ENCODE assay signal across 8 cellular contexts in genomic region chr7:25098096-25099046, GRCh38. TPM values are rescaled to one million over a fixed set of nuclear protein-coding genes. Genes with fewer than 3 reads are reported as not detected.
DNase-seq lines count a peak whose midpoint lies in the region; ATAC-seq lines count a peak whose summit lies in the region.

No MANE protein-coding gene starts in this region.

- peaks cover 9% of the 10 kb centered on the region for H3K27me3 Mint-ChIP-seq in activated CD4-positive, alpha-beta T cell treated with anti-CD3 and anti-CD28 coated beads, Interleukin-2, amount 10 ng/mL, durations not matched to agents 7 days and 5 days

- DNase-seq in SIG-M5 treated with dmso at 0.1 percent for 504 hours (lab: John Stamatoyannopoulos, UW; ENCODE audit: unreplicated experiment) (peak; percentile 68), SIG-M5 (lab: John Stamatoyannopoulos, UW) (no peak), NCI-H510A treated with DMSO at 0.1 percent for 48 hours (lab: John Stamatoyannopoulos, UW) (peak; percentile 65), lung microvascular endothelial cell (ENCODE audit: low read depth in 2 of 2) (peak; percentile 77 to 85)
- DNase-seq in activated CD4-positive, alpha-beta T cell treated with anti-CD3 and anti-CD28 coated beads, Interleukin-2, amount 10 ng/mL, durations not matched to agents 7 days and 5 days, result peak; percentile 72
- peak; percentile 52 for DNase-seq in effector CD4-positive, alpha-beta T cell
- DNase-seq in stimulated activated CD8-positive, alpha-beta memory T cell treated with anti-CD3 and anti-CD28 coated beads, Interleukin-15, amount 100 ng/mL, for 48 hours (ENCODE audit: low read depth in 2 of 2), result peak; percentile 32

- CTCF ChIA-PET in activated CD4-positive, alpha-beta T cell treated with anti-CD3 and anti-CD28 coated beads, Interleukin-2, amount 10 ng/mL, durations not matched to agents 7 days and 5 days (lab: Charles Lee), result interaction anchor here (0.6 to 3.2 kb wide), 15 partner anchors 9 to 525 kb away, joined by 3 to 15 read pairs (median 5); partner anchors contain the start of genes CYCS, GSDME and PALS2

- H3K27ac Mint-ChIP-seq in activated CD4-positive, alpha-beta T cell treated with anti-CD3 and anti-CD28 coated beads, Interleukin-2, amount 10 ng/mL, durations not matched to agents 7 days and 5 days, result no peak overlapping the region

- POLR2A ChIA-PET in activated CD4-positive, alpha-beta T cell treated with anti-CD3 and anti-CD28 coated beads, Interleukin-2, amount 10 ng/mL, durations not matched to agents 7 days and 5 days (lab: Charles Lee), result no interaction called here

- ATAC-seq in HG03135 (IDR thresholded peaks at IDR 0.05; ENCODE audit: unreplicated experiment), result peak; percentile 65

- H3K36me3 Mint-ChIP-seq in activated CD4-positive, alpha-beta T cell treated with anti-CD3 and anti-CD28 coated beads, Interleukin-2, amount 10 ng/mL, durations not matched to agents 7 days and 5 days (ENCODE audit: low read depth), result no peaks in the 10 kb centered on the region

- peaks cover 10% of the 10 kb centered on the region for H3K4me1 Mint-ChIP-seq in activated CD4-positive, alpha-beta T cell treated with anti-CD3 and anti-CD28 coated beads, Interleukin-2, amount 10 ng/mL, durations not matched to agents 7 days and 5 days

- no peaks in the 10 kb centered on the region for H3K9me3 Mint-ChIP-seq in activated CD4-positive, alpha-beta T cell treated with anti-CD3 and anti-CD28 coated beads, Interleukin-2, amount 10 ng/mL, durations not matched to agents 7 days and 5 days

- H3K4me3 Mint-ChIP-seq in activated CD4-positive, alpha-beta T cell treated with anti-CD3 and anti-CD28 coated beads, Interleukin-2, amount 10 ng/mL, durations not matched to agents 7 days and 5 days, result no peak overlapping the region

RNA-seq across cellular contexts. Expression of gene CYCS, which starts 26.7 kb away (rescaled TPM):
- total RNA-seq in activated CD4-positive, alpha-beta T cell treated with anti-CD3 and anti-CD28 coated beads, Interleukin-2, amount 10 ng/mL, durations not matched to agents 7 days and 5 days, result 100 to 1,000 TPM in 1 of 2 experiments, 10 to 100 TPM in 1; 96.1 to 108 TPM
- 26.2 and 34.3 TPM in 2 replicates for total RNA-seq in lung microvascular endothelial cell
